In the genomic region with DNA sequence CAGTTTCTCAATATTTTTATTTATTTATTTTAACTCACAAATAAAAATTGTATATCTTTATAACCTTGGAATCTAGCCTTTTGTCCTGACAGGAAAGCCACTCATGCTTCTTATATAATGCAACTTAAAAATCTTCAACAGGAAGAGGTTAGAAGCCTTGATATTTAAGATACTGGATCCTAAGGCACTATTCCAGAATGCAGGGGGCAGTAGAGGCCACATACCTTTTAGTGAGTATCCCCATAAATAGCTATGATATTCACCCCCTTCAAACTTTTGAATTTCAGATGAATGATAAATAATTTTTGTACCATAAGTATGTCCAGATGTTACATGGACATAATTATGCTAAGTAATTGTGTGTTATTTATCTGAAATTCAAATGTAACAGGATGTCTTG, we compare ENCODE assay signal across 1 cellular context.
TF ChIP-seq lines count a peak whose summit lies in the region.

No MANE protein-coding gene starts in this region.

TF ChIP-seq in HCT116, 20 proteins besides CTCF, POLR2A, EP300 and RAD21 (continued from another document):
- TF ChIP-seq EZH2phosphoT487 (IDR thresholded peaks at IDR 0.05; ENCODE audit: borderline replicate concordance) (no peak), YY1 (IDR thresholded peaks at IDR 0.05; ENCODE audit: extremely low read depth, insufficient replicate concordance, low read depth, low read length) (no peak), JUND (IDR thresholded peaks at IDR 0.05) (no peak), EZH2 (IDR thresholded peaks at IDR 0.05) (no peak), CBX3 (IDR thresholded peaks at IDR 0.05; ENCODE audit: low read depth) (no peak), SIN3A (IDR thresholded peaks at IDR 0.05; ENCODE audit: low read depth) (no peak)
- TF ChIP-seq, protein P1, sequence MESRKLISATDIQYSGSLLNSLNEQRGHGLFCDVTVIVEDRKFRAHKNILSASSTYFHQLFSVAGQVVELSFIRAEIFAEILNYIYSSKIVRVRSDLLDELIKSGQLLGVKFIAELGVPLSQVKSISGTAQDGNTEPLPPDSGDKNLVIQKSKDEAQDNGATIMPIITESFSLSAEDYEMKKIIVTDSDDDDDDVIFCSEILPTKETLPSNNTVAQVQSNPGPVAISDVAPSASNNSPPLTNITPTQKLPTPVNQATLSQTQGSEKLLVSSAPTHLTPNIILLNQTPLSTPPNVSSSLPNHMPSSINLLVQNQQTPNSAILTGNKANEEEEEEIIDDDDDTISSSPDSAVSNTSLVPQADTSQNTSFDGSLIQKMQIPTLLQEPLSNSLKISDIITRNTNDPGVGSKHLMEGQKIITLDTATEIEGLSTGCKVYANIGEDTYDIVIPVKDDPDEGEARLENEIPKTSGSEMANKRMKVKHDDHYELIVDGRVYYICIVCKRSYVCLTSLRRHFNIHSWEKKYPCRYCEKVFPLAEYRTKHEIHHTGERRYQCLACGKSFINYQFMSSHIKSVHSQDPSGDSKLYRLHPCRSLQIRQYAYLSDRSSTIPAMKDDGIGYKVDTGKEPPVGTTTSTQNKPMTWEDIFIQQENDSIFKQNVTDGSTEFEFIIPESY (IDR thresholded peaks at IDR 0.05; ENCODE audit: extremely low read depth, insufficient replicate concordance, low read length): no peak
TF ChIP-seq in HCT116: peak in this region for 0.
